Comparison of ENCODE assay signal across 1 cellular context in the genomic region with DNA sequence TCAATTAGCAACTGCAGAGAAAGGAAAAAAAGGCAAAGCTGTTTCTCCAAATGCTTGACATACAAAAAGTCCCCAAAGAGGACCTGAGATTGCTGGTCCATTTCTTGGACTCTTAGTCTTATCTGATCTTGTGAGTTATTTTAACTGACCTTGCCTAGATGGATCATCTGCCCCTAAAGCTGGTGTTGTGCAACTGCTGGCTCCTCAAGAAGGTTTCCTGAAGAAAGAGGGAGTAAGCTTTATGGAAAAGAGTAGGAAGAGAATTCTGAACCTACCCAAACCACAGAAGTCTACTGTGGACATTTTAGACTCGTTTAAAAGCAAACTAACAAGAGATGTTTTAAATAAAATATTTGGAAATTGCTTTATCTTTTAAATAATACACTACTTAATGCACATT.
TF ChIP-seq lines count a peak whose summit lies in the region.

No MANE protein-coding gene starts in this region.

TF ChIP-seq in H1, 55 proteins besides CTCF, POLR2A, EP300 and RAD21 (continued from another document):
- 0 out of 2 replicates have a peak, but pooled peaks have one; percentile 8 for TF ChIP-seq CEBPB (IDR thresholded peaks at IDR 0.05; ENCODE audit: low read depth, low read length)
- TF ChIP-seq KDM4A (IDR thresholded peaks at IDR 0.05; ENCODE audit: low read depth, low read length, severe bottlenecking) = no peak
- TF ChIP-seq RXRA (IDR thresholded peaks at IDR 0.05; ENCODE audit: insufficient read depth, low read depth, low read length) = no peak
- TF ChIP-seq TCF12 (IDR thresholded peaks at IDR 0.05; ENCODE audit: low read depth, low read length) = no peak
TF ChIP-seq in H1: peak in this region for 1.
